Comparison of ENCODE assay signal across 8 cellular contexts in the genomic region with DNA sequence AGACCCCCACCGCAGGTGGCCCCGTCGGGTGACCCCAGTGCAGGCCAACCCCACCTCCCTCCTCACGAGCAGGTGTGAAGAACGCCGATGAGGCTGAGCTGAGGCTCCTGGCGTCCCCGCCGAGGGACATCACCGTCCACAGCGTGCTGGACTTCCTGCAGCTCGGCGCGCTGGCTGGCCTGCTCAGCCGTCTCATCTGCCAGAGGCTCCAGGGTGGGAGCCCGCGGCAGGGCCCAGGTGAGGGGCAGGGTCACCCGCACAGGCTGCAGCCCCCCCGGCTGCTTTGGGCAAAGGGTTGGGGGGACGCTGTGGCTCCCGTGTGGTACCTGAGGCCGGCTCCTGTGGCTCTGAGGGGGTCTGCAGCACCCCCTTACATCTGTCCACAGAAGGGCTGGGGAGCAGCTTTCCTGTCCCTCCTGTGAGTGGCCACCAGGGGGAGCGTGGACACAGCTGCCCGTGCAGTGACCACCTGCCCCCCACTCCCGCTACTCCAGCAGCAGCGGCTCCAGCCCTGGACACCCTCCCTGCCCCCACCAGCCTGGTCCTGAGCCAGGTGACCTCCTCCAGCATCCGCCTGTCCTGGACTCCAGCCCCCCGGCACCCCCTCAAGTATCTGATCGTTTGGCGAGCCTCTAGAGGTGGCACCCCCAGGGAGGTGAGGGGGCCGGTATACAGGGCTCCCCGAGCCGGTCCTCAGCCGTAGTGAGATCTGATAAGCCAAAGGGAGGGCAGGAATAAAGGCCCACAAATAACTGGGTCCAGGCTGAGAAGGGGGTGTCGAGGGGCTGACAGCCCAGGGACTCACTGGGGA. TPM values are rescaled to one million over a fixed set of nuclear protein-coding genes. Genes with fewer than 3 reads are reported as not detected.
DNase-seq lines count a peak whose midpoint lies in the region; ATAC-seq and TF ChIP-seq lines count a peak whose summit lies in the region.

No MANE protein-coding gene starts in this region.

- in situ Hi-C loops in mammary epithelial cell (cut with MboI; ENCODE audit: low sequenced_read_pairs in 2 of 2): no loop called here

- dilution Hi-C loops in mammary epithelial cell (cut with HindIII; ENCODE audit: low sequenced_read_pairs): no loop called here

- peak; percentile 66 for TF ChIP-seq CTCF in GM10266 (IDR thresholded peaks at IDR 0.05; ENCODE audit: control insufficient read depth, insufficient read depth, low read depth, missing control alignments)
- TF ChIP-seq CTCF in OCI-LY1 (IDR thresholded peaks at IDR 0.05; ENCODE audit: low read length): peak; percentile 36; the same call in 1 of the 2 replicates
- peak; percentile 55 to 82 for TF ChIP-seq CTCF in mammary epithelial cell (conservative IDR thresholded peaks at IDR 0.05 in 1 of 2, IDR thresholded peaks at IDR 0.05 in 1 of 2; ENCODE audit: extremely low read depth in 1 of 2, insufficient read depth in 1 of 2, low read depth in 1 of 2, low read length in 2 of 2)
- TF ChIP-seq CTCF in vagina (IDR thresholded peaks at IDR 0.05): peak; percentile 63 to 66 (median 66)

- intact Hi-C loops in mammary epithelial cell (cut with micrococcal nuclease) (loop anchor here (1.0 kb wide), 1 partner anchor 73 kb away; no protein-coding TSS in a partner anchor), vagina (cut with DNase I) (loop anchor here (5.0 kb wide), 1 partner anchor 68 kb away; no protein-coding TSS in a partner anchor)

- H3K9ac ChIP-seq in OCI-LY1 (ENCODE audit: low read length) (no peak overlapping the region), mammary epithelial cell (ENCODE audit: insufficient read depth, low read length) (no peak overlapping the region)

- H3K27me3 ChIP-seq in OCI-LY1 (ENCODE audit: insufficient read depth, low read length) (no peaks in the 10 kb centered on the region; the same call in 1 of the 2 replicates), mammary epithelial cell (ENCODE audit: insufficient read depth, low read length) (peaks cover 3% of the 10 kb centered on the region), vagina (no peaks in the 10 kb centered on the region)

- H3K27ac ChIP-seq in OCI-LY1 (ENCODE audit: low read depth, low read length, poor library complexity, severe bottlenecking) (no peak overlapping the region), mammary epithelial cell (ENCODE audit: insufficient read depth, low read depth, low read length) (no peak overlapping the region), vagina (no peak overlapping the region)

- H3K36me3 ChIP-seq in OCI-LY1 (ENCODE audit: insufficient read depth, low read length): no peaks in the 10 kb centered on the region
- H3K36me3 ChIP-seq in mammary epithelial cell (ENCODE audit: insufficient read depth, low read length): no peaks in the 10 kb centered on the region
- no peaks in the 10 kb centered on the region for H3K36me3 ChIP-seq in vagina

- CTCF ChIA-PET in mammary epithelial cell (lab: Charles Lee; ENCODE audit: low non-redundant PET): interaction anchor here (0.5 to 1.0 kb wide), 7 partner anchors 24 to 265 kb away, joined by 3 to 7 read pairs (median 3); no protein-coding TSS in a partner anchor

- H3K4me2 ChIP-seq in OCI-LY1 (ENCODE audit: low read length): no peak overlapping the region
- H3K4me2 ChIP-seq in mammary epithelial cell (ENCODE audit: insufficient read depth, low read depth, low read length): no peak overlapping the region

- BruUV-seq in mammary epithelial cell (replicated peaks; lab: Mats Ljungman, UMichigan): no TSS peak

- H3K4me1 ChIP-seq in OCI-LY1 (ENCODE audit: insufficient read depth, low read length, severe bottlenecking): no peaks in the 10 kb centered on the region
- no peaks in the 10 kb centered on the region for H3K4me1 ChIP-seq in mammary epithelial cell (ENCODE audit: insufficient read depth, low read length)
- no peaks in the 10 kb centered on the region for H3K4me1 ChIP-seq in vagina

- H3K9me2 ChIP-seq in OCI-LY1 (ENCODE audit: low read depth, low read length): no peaks in the 10 kb centered on the region

- H3K9me3 ChIP-seq in OCI-LY1 (ENCODE audit: low read length): no peaks in the 10 kb centered on the region
- no peaks in the 10 kb centered on the region for H3K9me3 ChIP-seq in mammary epithelial cell (replicated peaks; ENCODE audit: insufficient read depth, low read length)
- no peaks in the 10 kb centered on the region for H3K9me3 ChIP-seq in vagina

- ATAC-seq in left lobe of liver: peak; percentile 77
- no peak for ATAC-seq in HG03039 (IDR thresholded peaks at IDR 0.05; ENCODE audit: unreplicated experiment)

- H3K4me3 ChIP-seq in OCI-LY1 (ENCODE audit: low read depth, low read length, poor library complexity, severe bottlenecking) (no peak overlapping the region), mammary epithelial cell (replicated peaks in 1 of 3; ENCODE audit: insufficient read depth in 1 of 3, low read depth in 2 of 3, low read length in 3 of 3) (no peak overlapping the region), vagina (no peak overlapping the region)

- H3F3A ChIP-seq in OCI-LY1 (ENCODE audit: insufficient read depth, low read length): no peaks in the 10 kb centered on the region

- H3K79me2 ChIP-seq in OCI-LY1 (ENCODE audit: insufficient read depth, low read length) (no peaks in the 10 kb centered on the region), mammary epithelial cell (ENCODE audit: insufficient read depth, low read length) (no peaks in the 10 kb centered on the region)

- TF ChIP-seq POLR2A in vagina (IDR thresholded peaks at IDR 0.05): no peak

- H2AFZ ChIP-seq in OCI-LY1 (ENCODE audit: low read length): no peak overlapping the region
- no peak overlapping the region for H2AFZ ChIP-seq in mammary epithelial cell (ENCODE audit: low read depth, low read length)

- H4K20me1 ChIP-seq in OCI-LY1 (ENCODE audit: insufficient read depth, low read length) (no peaks in the 10 kb centered on the region), mammary epithelial cell (ENCODE audit: insufficient read depth, low read length) (peaks cover 6% of the 10 kb centered on the region)

- DNase-seq in AG08396 (ENCODE audit: low spot score) (peak; percentile 85), GM10266 (ENCODE audit: extremely low spot score) (peak; percentile 78), mammary epithelial cell (no peak), left lobe of liver (ENCODE audit: low spot score) (no peak), vagina (ENCODE audit: extremely low spot score in 2 of 2) (no peak), MV-4-11 (lab: John Stamatoyannopoulos, UW) (no peak)

- WGBS in mammary epithelial cell (ENCODE audit: low coverage, missing lambda C conversion rate): 14% methylated on average over 7 of the region's 35 CpGs

RNA-seq across cellular contexts. Expression of gene COL20A1, which starts 16.5 kb away (rescaled TPM):
- not detected for total RNA-seq in mammary epithelial cell
- not detected for polyA plus RNA-seq in mammary epithelial cell
- not detected for polyA minus RNA-seq in mammary epithelial cell
- not detected for total RNA-seq in left lobe of liver
- not detected for total RNA-seq in vagina

RNA-seq across cellular contexts. Expression of gene ARFGAP1, which starts 36.9 kb away (rescaled TPM):
- total RNA-seq in mammary epithelial cell (10 to 100 TPM; 48.5 to 89.8 TPM), left lobe of liver (42.6 TPM), vagina (44.7 TPM)
- polyA plus RNA-seq in mammary epithelial cell: 34.5 TPM
- polyA minus RNA-seq in mammary epithelial cell: 40.5 TPM

RNA-seq across cellular contexts. Expression of gene CHRNA4, which starts 51.7 kb away (rescaled TPM):
- total RNA-seq in mammary epithelial cell (not detected), left lobe of liver (145 TPM), vagina (0.25 TPM)
- not detected for polyA plus RNA-seq in mammary epithelial cell
- polyA minus RNA-seq in mammary epithelial cell: not detected

RNA-seq across cellular contexts. Expression of gene NKAIN4, which starts 55.2 kb away (rescaled TPM):
- total RNA-seq in mammary epithelial cell (under 1 TPM in 1 of 2 donors, not detected in 1; 0.28 TPM), left lobe of liver (not detected), vagina (not detected)
- not detected for polyA plus RNA-seq in mammary epithelial cell
- not detected for polyA minus RNA-seq in mammary epithelial cell

Comparison
In these comparisons a context has a peak if more than half of its experiments do, and no peak if none do; other contexts are left out.
1. DNase-seq: peak in AG08396 (single experiment) and GM10266 (single experiment); none in mammary epithelial cell (single experiment), left lobe of liver (single experiment), vagina (0 of 2) and MV-4-11 (single experiment).
2. RNA of gene CHRNA4, which starts 51.7 kb away (total RNA-seq): 145 TPM in left lobe of liver (single experiment); 0.25 TPM in vagina (single experiment) and not detected in mammary epithelial cell; every median in the first group is over 100 times any median in the second.
3. Peak in every context shown above with its lines, with median percentiles within 50 percentile points of each other: CTCF ChIP-seq.